In genomic region chr15:74889390-74889881, GRCh38 we compare ENCODE assay signal across 8 cellular contexts. TPM values are rescaled to one million over a fixed set of nuclear protein-coding genes. Genes with fewer than 3 reads are reported as not detected.
DNase-seq lines count a peak whose midpoint lies in the region; ATAC-seq and TF ChIP-seq lines count a peak whose summit lies in the region.

No MANE protein-coding gene starts in this region.

- no peak overlapping the region for H3T11ph ChIP-seq in H9 (ENCODE audit: low read length)

- no peak overlapping the region for H4K91ac ChIP-seq in H9 (ENCODE audit: insufficient read length, low read depth, low read length)

- H3K79me2 ChIP-seq in H9 (ENCODE audit: insufficient read depth, low read length) (no peaks in the 10 kb centered on the region), PC-3 (ENCODE audit: low read length) (peaks cover 16% of the 10 kb centered on the region)

- no peaks in the 10 kb centered on the region for H3K9me3 ChIP-seq in CD8-positive, alpha-beta memory T cell (ENCODE audit: low read length)
- H3K9me3 ChIP-seq in H9 (ENCODE audit: control insufficient read depth, low read depth, low read length) (no peaks in the 10 kb centered on the region), PC-3 (ENCODE audit: low read length) (no peaks in the 10 kb centered on the region), right lobe of liver (no peaks in the 10 kb centered on the region), thyroid gland (no peaks in the 10 kb centered on the region)

- H3K9ac ChIP-seq in H9 (ENCODE audit: extremely low read depth, insufficient read length, low read length) (peak overlapping the region; percentile 24), PC-3 (ENCODE audit: low read length) (peak overlapping the region; percentile 89; the same call in 1 of the 2 replicates)

- no peaks in the 10 kb centered on the region for H3F3A ChIP-seq in PC-3 (ENCODE audit: low read length, unreplicated experiment)

- no peak overlapping the region for H3K56ac ChIP-seq in H9 (ENCODE audit: insufficient read length, low read depth, low read length)

- intact Hi-C loops in PC-3 (cut with micrococcal nuclease) (no loop called here), right lobe of liver (cut with DNase I) (no loop called here), thyroid gland (cut with DNase I) (no loop called here)

- H3K4me3 ChIP-seq in CD8-positive, alpha-beta memory T cell (ENCODE audit: low read length): peak overlapping the region; percentile 89
- H3K4me3 ChIP-seq in PC-3 (ENCODE audit: low read length): peak overlapping the region; percentile 90
- H3K4me3 ChIP-seq in choroid plexus epithelial cell (ENCODE audit: low read depth, low read length): peak overlapping the region; percentile 79
- peak overlapping the region; percentile 94 to 99 (median 97) for H3K4me3 ChIP-seq in right lobe of liver
- H3K4me3 ChIP-seq in thyroid gland (replicated peaks in 1 of 3): peak overlapping the region; percentile 41 to 79 (median 61)

- H4K20me1 ChIP-seq in H9 (ENCODE audit: control insufficient read depth, insufficient read depth, insufficient read length) (no peaks in the 10 kb centered on the region), PC-3 (ENCODE audit: low read length) (no peaks in the 10 kb centered on the region)

- H3K4me3 Mint-ChIP-seq in CD8-positive, alpha-beta memory T cell: peak overlapping the region; percentile 85 to 97 (median 94)
- peak overlapping the region; percentile 86 to 90 for H3K4me3 Mint-ChIP-seq in H9

- H3K14ac ChIP-seq in H9 (ENCODE audit: insufficient read depth, low read length): no peak overlapping the region

- peaks cover 38 to 59% (median 50%) of the 10 kb centered on the region in 3 donors for H3K4me1 Mint-ChIP-seq in CD8-positive, alpha-beta memory T cell
- peaks cover 22 to 29% of the 10 kb centered on the region in 2 experiments for H3K4me1 Mint-ChIP-seq in H9

- H3K23ac ChIP-seq in H9 (ENCODE audit: insufficient read length, low read depth, low read length): no peak overlapping the region

- TF ChIP-seq CTCF in H9 (conservative IDR thresholded peaks at IDR 0.05) (no peak), PC-3 (conservative IDR thresholded peaks at IDR 0.05; ENCODE audit: low read depth, low read length) (no peak), choroid plexus epithelial cell (conservative IDR thresholded peaks at IDR 0.05; ENCODE audit: low read depth, low read length) (no peak), right lobe of liver (IDR thresholded peaks at IDR 0.05) (no peak), thyroid gland (IDR thresholded peaks at IDR 0.05) (no peak)

- no peak overlapping the region for H2AK5ac ChIP-seq in H9 (ENCODE audit: insufficient read length, low read length)

- peak overlapping the region; percentile 82 for H3K27ac ChIP-seq in CD8-positive, alpha-beta memory T cell (ENCODE audit: low read depth, low read length)
- H3K27ac ChIP-seq in H9 (ENCODE audit: insufficient read length, low read depth, low read length) (no peak overlapping the region), PC-3 (ENCODE audit: low read length) (no peak overlapping the region), right lobe of liver (peak overlapping the region; percentile 50 to 90 (median 74)), thyroid gland (peak overlapping the region in 2 of 3 donors; percentile 39 to 79)

- H2BK120ac ChIP-seq in H9 (ENCODE audit: low read depth, low read length, poor library complexity, severe bottlenecking): no peak overlapping the region

- H3K18ac ChIP-seq in H9 (ENCODE audit: insufficient read length, low read depth, low read length): no peak overlapping the region

- H2AFZ ChIP-seq in H9 (ENCODE audit: low read length): peak overlapping the region; percentile 83
- H2AFZ ChIP-seq in PC-3 (ENCODE audit: low read length): peak overlapping the region; percentile 87

- H2BK12ac ChIP-seq in H9 (ENCODE audit: insufficient read length, low read depth, low read length): no peak overlapping the region

- no peak overlapping the region for H4K8ac ChIP-seq in H9 (replicated peaks; ENCODE audit: insufficient read length, low read depth, low read length)

- POLR2A ChIA-PET in CD8-positive, alpha-beta memory T cell (lab: Charles Lee): interaction anchor here (0.6 to 1.7 kb wide), 5 partner anchors 15 to 49 kb away, joined by 3 to 11 read pairs (median 3); partner anchors contain the start of genes COX5A and FAM219B
- POLR2A ChIA-PET in PC-3 (lab: Charles Lee; ENCODE audit: unreplicated experiment): no interaction called here

- H3K27me3 ChIP-seq in CD8-positive, alpha-beta memory T cell (ENCODE audit: insufficient read depth, low read length, poor library complexity, severe bottlenecking): no peaks in the 10 kb centered on the region
- no peaks in the 10 kb centered on the region for H3K27me3 ChIP-seq in H9 (ENCODE audit: insufficient read depth, low read length)
- no peaks in the 10 kb centered on the region for H3K27me3 ChIP-seq in PC-3 (ENCODE audit: low read length)
- H3K27me3 ChIP-seq in right lobe of liver: no peaks in the 10 kb centered on the region
- H3K27me3 ChIP-seq in thyroid gland: no peaks in the 10 kb centered on the region

- H3K23me2 ChIP-seq in H9 (ENCODE audit: insufficient read length, low read depth, low read length, poor library complexity, severe bottlenecking): peaks cover 11% of the 10 kb centered on the region

- CTCF ChIA-PET in CD8-positive, alpha-beta memory T cell (lab: Charles Lee): interaction anchor here (1.0 to 2.7 kb wide), 3 partner anchors 12 to 255 kb away, joined by 3 to 12 read pairs (median 3); partner anchors contain the start of gene ULK3
- CTCF ChIA-PET in PC-3 (lab: Charles Lee): no interaction called here

- peaks cover 44% of the 10 kb centered on the region for H3K4me1 ChIP-seq in CD8-positive, alpha-beta memory T cell (ENCODE audit: insufficient read depth, low read length)
- H3K4me1 ChIP-seq in H9 (ENCODE audit: insufficient read depth, low read length) (no peaks in the 10 kb centered on the region), PC-3 (ENCODE audit: insufficient read depth, low read length) (peaks cover 43% of the 10 kb centered on the region), right lobe of liver (peaks cover 0 to 29% (median 8%) of the 10 kb centered on the region in 4 donors), thyroid gland (peaks cover 4 to 34% of the 10 kb centered on the region in 2 donors)

- H3K9me2 ChIP-seq in PC-3 (replicated peaks; ENCODE audit: low read length): no peaks in the 10 kb centered on the region

- no peak for DNase-seq in CD8-positive, alpha-beta memory T cell
- DNase-seq in H9: peak; percentile 59
- no peak for DNase-seq in PC-3
- peak; percentile 42 for DNase-seq in choroid plexus epithelial cell (ENCODE audit: low read depth)
- peak in 1 of 3 donors; percentile 49 for DNase-seq in right lobe of liver
- DNase-seq in thyroid gland: peak in 1 of 2 donors; percentile 26
- no peak for DNase-seq in NCI-H187 treated with DMSO at 0.1 percent for 48 hours (lab: John Stamatoyannopoulos, UW)

- H2BK15ac ChIP-seq in H9 (ENCODE audit: low read depth, low read length): no peak overlapping the region

- H3K9me3 Mint-ChIP-seq in CD8-positive, alpha-beta memory T cell: no peaks in the 10 kb centered on the region
- H3K9me3 Mint-ChIP-seq in H9: no peaks in the 10 kb centered on the region; a peak in 1 of 5 replicates

- TF ChIP-seq POLR2A in right lobe of liver (IDR thresholded peaks at IDR 0.05) (no peak), thyroid gland (IDR thresholded peaks at IDR 0.05) (no peak)

- H2BK20ac ChIP-seq in H9 (ENCODE audit: low read depth, low read length, poor library complexity, severe bottlenecking): no peak overlapping the region

- ATAC-seq in PC-3 (peak; percentile 12), right lobe of liver (peak in 3 of 4 donors; percentile 6 to 28 (median 16)), HG03342 (IDR thresholded peaks at IDR 0.05; ENCODE audit: unreplicated experiment) (no peak)

- H3K27ac Mint-ChIP-seq in CD8-positive, alpha-beta memory T cell: peak overlapping the region; percentile 90 to 99 (median 96)
- H3K27ac Mint-ChIP-seq in H9: peak overlapping the region in 2 of 3 experiments; percentile 26 to 94; a peak in 1 of 7 replicates

- no TSS peak for BruUV-seq in PC-3 (replicated peaks; lab: Mats Ljungman, UMichigan)

- H4K5ac ChIP-seq in H9 (ENCODE audit: insufficient read length, low read depth, low read length): no peak overlapping the region

- no CpG with 5 or more reads among the region's 8 CpGs for WGBS in H9 (ENCODE audit: extremely low coverage, insufficient read length, low lambda C conversion rate)
- 42% methylated on average over 8 of the region's 8 CpGs for WGBS in right lobe of liver (ENCODE audit: insufficient coverage, low coverage, low lambda C conversion rate, missing lambda C conversion rate)
- 39 to 47% methylated on average over 8 of the region's 8 CpGs for WGBS in thyroid gland, 2 donors

- peak overlapping the region; percentile 69 for H3K4me2 ChIP-seq in H9 (ENCODE audit: insufficient read depth, insufficient read length, low read length)
- peak overlapping the region; percentile 96 for H3K4me2 ChIP-seq in PC-3 (ENCODE audit: low read length)

- H3K27me3 Mint-ChIP-seq in CD8-positive, alpha-beta memory T cell: no peaks in the 10 kb centered on the region
- H3K27me3 Mint-ChIP-seq in H9 (ENCODE audit: low read depth): peaks cover 3% of the 10 kb centered on the region; the same call in 1 of the 2 replicates

- peaks cover 3% of the 10 kb centered on the region for H3K36me3 ChIP-seq in CD8-positive, alpha-beta memory T cell (ENCODE audit: insufficient read depth, low read length)
- H3K36me3 ChIP-seq in PC-3 (ENCODE audit: low read depth, low read length): peaks cover 12% of the 10 kb centered on the region; the same call in 1 of the 2 replicates
- H3K36me3 ChIP-seq in right lobe of liver: no peaks in the 10 kb centered on the region
- H3K36me3 ChIP-seq in thyroid gland: peaks cover 0 to 4% of the 10 kb centered on the region in 2 donors

- H3K79me1 ChIP-seq in H9 (ENCODE audit: insufficient read depth, low read depth, low read length, poor library complexity, severe bottlenecking): no peaks in the 10 kb centered on the region

- no peak overlapping the region for H3K4ac ChIP-seq in H9 (ENCODE audit: low read depth, low read length)

- H3K36me3 Mint-ChIP-seq in CD8-positive, alpha-beta memory T cell: peaks cover 0 to 31% (median 7%) of the 10 kb centered on the region in 3 donors
- H3K36me3 Mint-ChIP-seq in H9 (ENCODE audit: insufficient read depth in 1 of 3, low read depth in 3 of 3): peaks cover 15 to 30% (median 24%) of the 10 kb centered on the region in 3 experiments; a peak in 6 of 7 replicates

- H2BK5ac ChIP-seq in H9 (ENCODE audit: insufficient read length, low read length): no peak overlapping the region

RNA-seq across cellular contexts. Expression of gene MPI, which starts 0.4 kb away (rescaled TPM):
- total RNA-seq in CD8-positive, alpha-beta memory T cell: 10 to 100 TPM; 40.4 to 43.0 TPM
- 61.1 TPM for polyA plus RNA-seq in CD8-positive, alpha-beta memory T cell
- total RNA-seq in H9 (2021) (55.0 and 57.5 TPM in 2 replicates), PC-3 (2014; rRNA removed) (30.6 and 35.2 TPM in 2 replicates), right lobe of liver (10 to 100 TPM; 23.5 to 69.7 (median 40.8) TPM), thyroid gland (10 to 100 TPM; 72.2 to 91.1 (median 88.5) TPM)

RNA-seq across cellular contexts. Expression of gene SCAMP2, which starts 16.3 kb away (rescaled TPM):
- 10 to 100 TPM; 82.8 to 84.2 TPM for total RNA-seq in CD8-positive, alpha-beta memory T cell
- polyA plus RNA-seq in CD8-positive, alpha-beta memory T cell: 154 TPM
- total RNA-seq in H9 (2021) (49.0 and 50.2 TPM in 2 replicates), PC-3 (2014; rRNA removed) (30.1 and 39.1 TPM in 2 replicates), right lobe of liver (10 to 100 TPM; 33.9 to 45.9 (median 41.7) TPM), thyroid gland (100 to 1,000 TPM in 2 of 4 donors, 10 to 100 TPM in 2; 59.3 to 129 (median 104) TPM)

RNA-seq across cellular contexts. Expression of gene FAM219B, which starts 17.2 kb away (rescaled TPM):
- 10 to 100 TPM; 45.0 to 47.7 TPM for total RNA-seq in CD8-positive, alpha-beta memory T cell
- 32.3 TPM for polyA plus RNA-seq in CD8-positive, alpha-beta memory T cell
- total RNA-seq in H9 (2021) (60.3 and 69.0 TPM in 2 replicates), PC-3 (2014; rRNA removed) (23.8 and 24.3 TPM in 2 replicates), right lobe of liver (10 to 100 TPM; 11.1 to 14.7 (median 13.3) TPM), thyroid gland (100 to 1,000 TPM in 1 of 4 donors, 10 to 100 TPM in 3; 72.1 to 136 (median 88.2) TPM)

RNA-seq across cellular contexts. Expression of gene ULK3, which starts 46.5 kb away (rescaled TPM):
- total RNA-seq in CD8-positive, alpha-beta memory T cell: 10 to 100 TPM; 53.9 to 60.1 TPM
- polyA plus RNA-seq in CD8-positive, alpha-beta memory T cell: 43.1 TPM
- total RNA-seq in H9 (2021) (31.1 and 34.0 TPM in 2 replicates), PC-3 (2014; rRNA removed) (20.3 and 29.7 TPM in 2 replicates), right lobe of liver (10 to 100 TPM; 19.7 to 25.1 (median 22.1) TPM), thyroid gland (10 to 100 TPM; 40.9 to 91.1 (median 74.7) TPM)

RNA-seq across cellular contexts. Expression of gene COX5A, which starts 48.4 kb away (rescaled TPM):
- total RNA-seq in CD8-positive, alpha-beta memory T cell: 100 to 1,000 TPM; 326 to 362 TPM
- 351 TPM for polyA plus RNA-seq in CD8-positive, alpha-beta memory T cell
- total RNA-seq in H9 (2021) (331 and 336 TPM in 2 replicates), PC-3 (2014; rRNA removed) (109 and 145 TPM in 2 replicates), right lobe of liver (100 to 1,000 TPM; 130 to 169 (median 141) TPM), thyroid gland (100 to 1,000 TPM; 103 to 235 (median 166) TPM)

Comparison
In these comparisons a context has a peak if more than half of its experiments do, and no peak if none do; other contexts are left out.
1. DNase-seq: peak in H9 (single experiment) and choroid plexus epithelial cell (single experiment); none in CD8-positive, alpha-beta memory T cell (0 of 5), PC-3 (single experiment) and NCI-H187 treated with DMSO at 0.1 percent for 48 hours (single experiment).
2. H3K27ac ChIP-seq: peak in CD8-positive, alpha-beta memory T cell (single experiment), right lobe of liver (3 of 3) and thyroid gland (2 of 3); none in H9 (single experiment) and PC-3 (single experiment).
3. Peak in every context shown above with its lines, with median percentiles within 50 percentile points of each other: H3K4me3 ChIP-seq.